1 cellular context compared by ENCODE assay signal in genomic region chr14:74935340-74935640, GRCh38.
TF ChIP-seq lines count a peak whose summit lies in the region.

No MANE protein-coding gene starts in this region.

TF ChIP-seq in HEK293, 187 proteins besides CTCF, POLR2A, EP300 and RAD21 (continued from another document):
- peak; percentile 58 for TF ChIP-seq PRDM10 (tag by site-specific recombination; IDR thresholded peaks at IDR 0.05)
- no peak for TF ChIP-seq ZNF654 (tag by site-specific recombination; IDR thresholded peaks at IDR 0.05; ENCODE audit: low read depth)
